Comparison of ENCODE assay signal across 8 cellular contexts in the genomic region with DNA sequence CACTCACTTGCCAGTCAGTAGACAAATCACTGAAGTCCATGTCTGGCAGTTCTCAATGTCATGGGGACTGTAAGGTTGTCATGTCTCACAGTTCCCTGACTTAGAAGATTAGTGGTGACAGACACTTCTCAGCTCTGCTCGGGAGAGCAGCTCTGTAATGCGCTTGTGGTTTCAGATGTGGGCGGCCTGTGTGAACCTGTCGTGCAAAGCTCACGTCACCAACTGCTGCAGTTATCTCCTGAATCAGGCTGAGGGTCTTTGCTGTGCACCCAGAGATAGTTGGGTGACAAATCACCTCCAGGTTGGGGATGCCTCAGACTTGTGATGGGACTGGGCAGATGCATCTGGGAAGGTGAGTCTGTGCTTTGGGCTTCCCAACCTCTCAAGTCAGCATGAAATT. TPM values are rescaled to one million over a fixed set of nuclear protein-coding genes. Genes with fewer than 3 reads are reported as not detected.
DNase-seq lines count a peak whose midpoint lies in the region; ATAC-seq and TF ChIP-seq lines count a peak whose summit lies in the region.

A gene with protein sequence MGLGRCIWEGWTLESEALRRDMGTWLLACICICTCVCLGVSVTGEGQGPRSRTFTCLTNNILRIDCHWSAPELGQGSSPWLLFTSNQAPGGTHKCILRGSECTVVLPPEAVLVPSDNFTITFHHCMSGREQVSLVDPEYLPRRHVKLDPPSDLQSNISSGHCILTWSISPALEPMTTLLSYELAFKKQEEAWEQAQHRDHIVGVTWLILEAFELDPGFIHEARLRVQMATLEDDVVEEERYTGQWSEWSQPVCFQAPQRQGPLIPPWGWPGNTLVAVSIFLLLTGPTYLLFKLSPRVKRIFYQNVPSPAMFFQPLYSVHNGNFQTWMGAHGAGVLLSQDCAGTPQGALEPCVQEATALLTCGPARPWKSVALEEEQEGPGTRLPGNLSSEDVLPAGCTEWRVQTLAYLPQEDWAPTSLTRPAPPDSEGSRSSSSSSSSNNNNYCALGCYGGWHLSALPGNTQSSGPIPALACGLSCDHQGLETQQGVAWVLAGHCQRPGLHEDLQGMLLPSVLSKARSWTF (plus strand): TSS at position 261 of the 400 bp plus-strand sequence. CDS start 64 bp downstream, at position 325.

- 62 to 77% (median 65%) methylated on average over 2 to 5 of the region's 5 CpGs for WGBS in adrenal gland, 4 donors

- H3K9me3 ChIP-seq in adrenal gland (replicated peaks in 1 of 3) = no peaks in the 10 kb centered on the region
- no peaks in the 10 kb centered on the region for H3K9me3 ChIP-seq in vagina

- TF ChIP-seq CTCF in adrenal gland (IDR thresholded peaks at IDR 0.05) (no peak), vagina (IDR thresholded peaks at IDR 0.05) (no peak)

- no peaks in the 10 kb centered on the region for H3K36me3 ChIP-seq in adrenal gland (replicated peaks in 1 of 2)
- H3K36me3 ChIP-seq in vagina = no peaks in the 10 kb centered on the region

- peak; percentile 85 for ATAC-seq in GM19035 (IDR thresholded peaks at IDR 0.05; ENCODE audit: unreplicated experiment)
- ATAC-seq in HG03175 (IDR thresholded peaks at IDR 0.05; ENCODE audit: unreplicated experiment) = peak; percentile 82

- TF ChIP-seq POLR2A in adrenal gland (IDR thresholded peaks at IDR 0.05) (no peak), vagina (IDR thresholded peaks at IDR 0.05) (no peak)

- no peak within 1 kb of the TSS for H3K4me3 ChIP-seq in adrenal gland
- no peak within 1 kb of the TSS for H3K4me3 ChIP-seq in vagina

- H3K4me1 ChIP-seq in adrenal gland (replicated peaks in 1 of 2) (no peaks in the 10 kb centered on the region), vagina (no peaks in the 10 kb centered on the region)

- H3K27ac ChIP-seq in adrenal gland (no peak within 1 kb of the TSS), vagina (no peak within 1 kb of the TSS)

- intact Hi-C loops in adrenal gland (cut with DNase I) (no loop called here), vagina (cut with DNase I) (no loop called here)

- no peaks in the 10 kb centered on the region for H3K27me3 ChIP-seq in adrenal gland
- H3K27me3 ChIP-seq in vagina = no peaks in the 10 kb centered on the region

- DNase-seq in activated T-cell treated with anti-CD3 and anti-CD28 coated beads for 4 hours (peak; percentile 27), DMS 273 (lab: John Stamatoyannopoulos, UW; ENCODE audit: unreplicated experiment) (no peak), adrenal gland (no peak), NOMO-1 treated with dmso at 0.1 percent for 144 hours (lab: John Stamatoyannopoulos, UW; ENCODE audit: unreplicated experiment) (no peak), vagina (ENCODE audit: extremely low spot score in 2 of 2) (no peak)
- peak; percentile 17 to 42 (median 19) for DNase-seq in stimulated activated CD4-positive, alpha-beta T cell treated with anti-CD3 and anti-CD28 coated beads, TNF-alpha, amount 100 ng/mL, for 48 hours (ENCODE audit: low read depth in 3 of 3)

RNA-seq across cellular contexts. Expression of the gene that starts here (rescaled TPM):
- total RNA-seq in adrenal gland (under 1 TPM in 1 of 8 donors, not detected in 7; 0.43 TPM), vagina (not detected)
- under 1 TPM in 2 of 3 donors, not detected in 1; 0.07 to 0.32 TPM for polyA plus RNA-seq in adrenal gland

Comparison
In these comparisons a context has a peak if more than half of its experiments do, and no peak if none do; other contexts are left out.
1. DNase-seq: peak in activated T-cell treated with anti-CD3 and anti-CD28 coated beads for 4 hours (single experiment) and stimulated activated CD4-positive, alpha-beta T cell treated with anti-CD3 and anti-CD28 coated beads, TNF-alpha, amount 100 ng/mL, for 48 hours (3 of 3); none in DMS 273 (single experiment), adrenal gland (0 of 7), NOMO-1 treated with dmso at 0.1 percent for 144 hours (single experiment) and vagina (0 of 2).